ENCODE assay signal across 27 cellular contexts in genomic region chr6:67336014-67336413, GRCh38.
"Had no signal": no experiment of that assay in that cellular context is flagged by ENCODE, and none has a peak within 500 bp of the region (broad histone marks: within the 10 kb centered on the region; RNA-seq: fewer than 3 reads in every experiment).

No MANE protein-coding gene starts in this region.

- H3K9me3 ChIP-seq: esophagus squamous epithelium, lower lobe of right lung, ovary, psoas muscle, sigmoid colon, testis, upper lobe of left lung had no signal

- H3K27me3 ChIP-seq: esophagus squamous epithelium, heart right ventricle, ovary, sigmoid colon, testis, tibial artery, upper lobe of left lung had no signal

- H3K4me3 Mint-ChIP-seq: effector memory CD8-positive, alpha-beta T cell; immature natural killer cell; naive thymus-derived CD8-positive, alpha-beta T cell; nephron progenitor cell; stimulated activated effector memory CD8-positive, alpha-beta T cell treated with anti-CD3 and anti-CD28 coated beads, Interleukin-12 subunit alpha, Interleukin-12 subunit beta, amount 100 ng/mL, for 72 hours had no signal

- H3K36me3 Mint-ChIP-seq: naive thymus-derived CD8-positive, alpha-beta T cell; stimulated activated effector memory CD8-positive, alpha-beta T cell treated with anti-CD3 and anti-CD28 coated beads, Interleukin-12 subunit alpha, Interleukin-12 subunit beta, amount 100 ng/mL, for 72 hours had no signal

- H3K27ac Mint-ChIP-seq: effector memory CD8-positive, alpha-beta T cell; immature natural killer cell; naive thymus-derived CD8-positive, alpha-beta T cell; nephron progenitor cell; stimulated activated effector memory CD8-positive, alpha-beta T cell treated with anti-CD3 and anti-CD28 coated beads, Interleukin-12 subunit alpha, Interleukin-12 subunit beta, amount 100 ng/mL, for 72 hours had no signal

- ATAC-seq: effector memory CD8-positive, alpha-beta T cell; heart right ventricle; left ventricle myocardium superior; lower lobe of right lung; naive thymus-derived CD8-positive, alpha-beta T cell; psoas muscle; right cardiac atrium; stimulated activated effector memory CD8-positive, alpha-beta T cell treated with anti-CD3 and anti-CD28 coated beads, Interleukin-12 subunit alpha, Interleukin-12 subunit beta, amount 100 ng/mL, for 72 hours; stimulated activated naive CD8-positive, alpha-beta T cell treated with anti-CD3 and anti-CD28 coated beads, Interleukin-15, Interleukin-2, amounts not matched to agents 100 U/mL and 50 U/mL, for 24 hours had no signal

- H3K4me1 ChIP-seq: esophagus squamous epithelium, heart right ventricle, lower lobe of right lung, psoas muscle, sigmoid colon, testis, tibial artery, upper lobe of left lung had no signal

- H3K27me3 Mint-ChIP-seq: effector memory CD8-positive, alpha-beta T cell; naive thymus-derived CD8-positive, alpha-beta T cell had no signal

- H3K27ac ChIP-seq: esophagus squamous epithelium, heart right ventricle, lower lobe of right lung, ovary, psoas muscle, sigmoid colon, testis, tibial artery, upper lobe of left lung had no signal

- H3K4me1 Mint-ChIP-seq: immature natural killer cell; naive thymus-derived CD8-positive, alpha-beta T cell; nephron progenitor cell; stimulated activated effector memory CD8-positive, alpha-beta T cell treated with anti-CD3 and anti-CD28 coated beads, Interleukin-12 subunit alpha, Interleukin-12 subunit beta, amount 100 ng/mL, for 72 hours had no signal

- H3K36me3 ChIP-seq: esophagus squamous epithelium, heart right ventricle, lower lobe of right lung, ovary, sigmoid colon, tibial artery, upper lobe of left lung had no signal

- DNase-seq: cortex of kidney; effector memory CD8-positive, alpha-beta T cell; erythroblast; esophagus squamous epithelium; foreskin melanocyte; glutamatergic neuron; heart right ventricle; hippocampal formation; immature natural killer cell; left ventricle myocardium superior; lower lobe of right lung; naive thymus-derived CD8-positive, alpha-beta T cell; nephron progenitor cell; occipital lobe; ovary; posterior cingulate gyrus; psoas muscle; right cardiac atrium; sigmoid colon; stimulated activated CD4-positive, alpha-beta T cell treated with anti-CD3 and anti-CD28 coated beads, Interleukin-2, amount 100 ng/mL, for 24 hours; stimulated activated CD4-positive, alpha-beta T cell treated with anti-CD3 and anti-CD28 coated beads, Interleukin-4, amount 100 ng/mL, for 24 hours; stimulated activated naive CD8-positive, alpha-beta T cell treated with anti-CD3 and anti-CD28 coated beads, Interleukin-15, Interleukin-2, amounts not matched to agents 100 U/mL and 50 U/mL, for 24 hours; substantia nigra; testis; tibial artery; upper lobe of left lung had no signal

- H3K4me3 ChIP-seq: esophagus squamous epithelium, heart right ventricle, lower lobe of right lung, ovary, psoas muscle, sigmoid colon, testis, tibial artery, upper lobe of left lung had no signal

- H3K9me3 Mint-ChIP-seq: nephron progenitor cell had no signal
